8 cellular contexts compared by ENCODE assay signal in genomic region chr17:2029911-2030778, GRCh38. TPM values are rescaled to one million over a fixed set of nuclear protein-coding genes. Genes with fewer than 3 reads are reported as not detected.
DNase-seq lines count a peak whose midpoint lies in the region; ATAC-seq and TF ChIP-seq lines count a peak whose summit lies in the region.

DPH1 (plus strand) TSS chr17:2030153; CDS start chr17:2030170, 17 bp downstream.

- H3K27me3 ChIP-seq in Caco-2 (replicated peaks; ENCODE audit: control insufficient read depth, insufficient read depth, low read length): no peaks in the 10 kb centered on the region
- H3K27me3 ChIP-seq in Panc1 (ENCODE audit: control insufficient read depth, insufficient read depth, low read length): no peaks in the 10 kb centered on the region
- peaks cover 0 to 39% (median 0%) of the 10 kb centered on the region in 4 donors for H3K27me3 ChIP-seq in esophagus squamous epithelium

- H3K9me3 ChIP-seq in Caco-2: no peaks in the 10 kb centered on the region
- H3K9me3 ChIP-seq in Panc1 (ENCODE audit: control insufficient read depth, insufficient read depth, low read depth, low read length): no peaks in the 10 kb centered on the region
- no peaks in the 10 kb centered on the region for H3K9me3 ChIP-seq in esophagus squamous epithelium

- H3K4me3 Mint-ChIP-seq in Caco-2 (ENCODE audit: unreplicated experiment): peak within 1 kb of the TSS; percentile 96
- peak within 1 kb of the TSS; percentile 93 to 98 for H3K4me3 Mint-ChIP-seq in activated T-cell treated with anti-CD3 and anti-CD28 coated beads, Interleukin-2, amount 50 U/mL, for 72 hours
- peak within 1 kb of the TSS; percentile 91 for H3K4me3 Mint-ChIP-seq in stimulated activated effector memory CD8-positive, alpha-beta T cell treated with anti-CD3 and anti-CD28 coated beads, Interleukin-12 subunit alpha, Interleukin-12 subunit beta, amount 100 ng/mL, for 72 hours

- H3K4me1 Mint-ChIP-seq in Caco-2 (ENCODE audit: low read depth, unreplicated experiment): peaks cover 6% of the 10 kb centered on the region
- peaks cover 26% of the 10 kb centered on the region for H3K4me1 Mint-ChIP-seq in activated T-cell treated with anti-CD3 and anti-CD28 coated beads, Interleukin-2, amount 50 U/mL, for 72 hours (ENCODE audit: low read depth)
- peaks cover 17% of the 10 kb centered on the region for H3K4me1 Mint-ChIP-seq in stimulated activated effector memory CD8-positive, alpha-beta T cell treated with anti-CD3 and anti-CD28 coated beads, Interleukin-12 subunit alpha, Interleukin-12 subunit beta, amount 100 ng/mL, for 72 hours

- no TSS peak for BruUV-seq in Caco-2 (replicated peaks; lab: Mats Ljungman, UMichigan)
- BruUV-seq in Panc1 (replicated peaks; lab: Mats Ljungman, UMichigan): no TSS peak

- POLR2A ChIA-PET in Caco-2 (lab: Charles Lee) (interaction anchor here (0.6 kb wide), 1 partner anchor 235 kb away, joined by 4 read pairs; no protein-coding TSS in a partner anchor), Panc1 (lab: Charles Lee) (no interaction called here)

- no peaks in the 10 kb centered on the region for H3K9me3 Mint-ChIP-seq in Caco-2 (ENCODE audit: unreplicated experiment)
- H3K9me3 Mint-ChIP-seq in activated T-cell treated with anti-CD3 and anti-CD28 coated beads, Interleukin-2, amount 50 U/mL, for 72 hours: no peaks in the 10 kb centered on the region
- no peaks in the 10 kb centered on the region for H3K9me3 Mint-ChIP-seq in stimulated activated effector memory CD8-positive, alpha-beta T cell treated with anti-CD3 and anti-CD28 coated beads, Interleukin-12 subunit alpha, Interleukin-12 subunit beta, amount 100 ng/mL, for 72 hours

- CTCF ChIA-PET in Caco-2 (lab: Charles Lee) (interaction anchor here (0.6 to 3.2 kb wide), 3 partner anchors 94 to 968 kb away, joined by 3 to 23 read pairs (median 4); no protein-coding TSS in a partner anchor), Panc1 (lab: Charles Lee) (interaction anchor here (0.7 kb wide), 1 partner anchor 202 kb away, joined by 12 read pairs; no protein-coding TSS in a partner anchor)

- H3K36me3 ChIP-seq in Caco-2 (ENCODE audit: control insufficient read depth, insufficient read depth, low read length): no peaks in the 10 kb centered on the region; the same call in 1 of the 2 replicates
- no peaks in the 10 kb centered on the region; the same call in 1 of the 2 replicates for H3K36me3 ChIP-seq in Panc1 (ENCODE audit: control insufficient read depth, insufficient read depth, low read length)
- peaks cover 5 to 16% (median 6%) of the 10 kb centered on the region in 3 donors for H3K36me3 ChIP-seq in esophagus squamous epithelium

- 0 to 5% methylated on average over 4 to 17 of the region's 59 CpGs for WGBS in esophagus squamous epithelium, 2 donors

- peak in 2 of 4 donors; percentile 39 to 41 for TF ChIP-seq POLR2A in esophagus squamous epithelium (IDR thresholded peaks at IDR 0.05)

- in situ Hi-C loops in KBM-7 (cut with MboI; ENCODE audit: low pct_unique_long_range_greater_than_20kb, low sequenced_read_pairs): loop anchor here (10.0 kb wide), 1 partner anchor 115 kb away; no protein-coding TSS in a partner anchor
- in situ Hi-C loops in Panc1 (cut with HindIII; ENCODE audit: low pct_unique_long_range_greater_than_20kb, low sequenced_read_pairs): no loop called here

- peak; percentile 91 for DNase-seq in Caco-2
- peak; percentile 83 for DNase-seq in KBM-7
- no peak for DNase-seq in Panc1 (ENCODE audit: low read depth, low spot score)
- DNase-seq in activated T-cell treated with anti-CD3 and anti-CD28 coated beads, Interleukin-2, amount 50 U/mL, for 72 hours: peak; percentile 90 to 91
- peak; percentile 46 for DNase-seq in esophagus squamous epithelium (lab: John Stamatoyannopoulos, UW)
- DNase-seq in myocyte (ENCODE audit: low read depth): peak; percentile 90
- DNase-seq in stimulated activated effector memory CD8-positive, alpha-beta T cell treated with anti-CD3 and anti-CD28 coated beads, Interleukin-12 subunit alpha, Interleukin-12 subunit beta, amount 100 ng/mL, for 72 hours (ENCODE audit: low spot score in 2 of 2): peak; percentile 83 to 94

- H3K4me1 ChIP-seq in Caco-2 (peaks cover 7% of the 10 kb centered on the region; the same call in 1 of the 2 replicates), Panc1 (ENCODE audit: control insufficient read depth, insufficient read depth, low read length) (peaks cover 3% of the 10 kb centered on the region; the same call in 1 of the 2 replicates), esophagus squamous epithelium (peaks cover 16 to 47% (median 24%) of the 10 kb centered on the region in 3 donors)

- peak in 1 of 2 experiments; percentile 55 for TF ChIP-seq CTCF in Caco-2 (IDR thresholded peaks at IDR 0.05; ENCODE audit: insufficient read depth in 1 of 2, low read depth in 1 of 2, low read length in 1 of 2, severe bottlenecking in 1 of 2, unreplicated experiment in 1 of 2)
- no peak for TF ChIP-seq CTCF in Panc1 (IDR thresholded peaks at IDR 0.05)
- peak in 3 of 6 experiments; percentile 3 to 48 (median 32) for TF ChIP-seq CTCF in esophagus squamous epithelium (IDR thresholded peaks at IDR 0.05)

- intact Hi-C loops in Caco-2 (cut with micrococcal nuclease; ENCODE audit: unreplicated experiment): loop anchor here (1.0 kb wide), 1 partner anchor 122 kb away; no protein-coding TSS in a partner anchor
- intact Hi-C loops in Panc1 (cut with micrococcal nuclease; ENCODE audit: unreplicated experiment): loop anchor here (2.0 kb wide), 1 partner anchor 121 kb away; no protein-coding TSS in a partner anchor
- intact Hi-C loops in esophagus squamous epithelium (cut with DNase I): loop anchor here (5.0 kb wide), 1 partner anchor 123 kb away; no protein-coding TSS in a partner anchor

- ATAC-seq in GM21515 (IDR thresholded peaks at IDR 0.05; ENCODE audit: unreplicated experiment) (peak; percentile 60), Panc1 (peak; percentile 87)
- ATAC-seq in activated T-cell treated with anti-CD3 and anti-CD28 coated beads, Interleukin-2, amount 50 U/mL, for 72 hours (replicated peaks in 1 of 2): peak; percentile 89
- peak; percentile 91 for ATAC-seq in stimulated activated effector memory CD8-positive, alpha-beta T cell treated with anti-CD3 and anti-CD28 coated beads, Interleukin-12 subunit alpha, Interleukin-12 subunit beta, amount 100 ng/mL, for 72 hours

- H3K27ac ChIP-seq in Panc1 (ENCODE audit: low read length) (peak within 1 kb of the TSS; percentile 75), esophagus squamous epithelium (peak within 1 kb of the TSS; percentile 67 to 85 (median 78))

- H3K27ac Mint-ChIP-seq in Caco-2 (ENCODE audit: unreplicated experiment): peak within 1 kb of the TSS; percentile 73
- peak within 1 kb of the TSS; percentile 68 for H3K27ac Mint-ChIP-seq in activated T-cell treated with anti-CD3 and anti-CD28 coated beads, Interleukin-2, amount 50 U/mL, for 72 hours
- peak within 1 kb of the TSS; percentile 80 for H3K27ac Mint-ChIP-seq in stimulated activated effector memory CD8-positive, alpha-beta T cell treated with anti-CD3 and anti-CD28 coated beads, Interleukin-12 subunit alpha, Interleukin-12 subunit beta, amount 100 ng/mL, for 72 hours

- H3K4me3 ChIP-seq in Caco-2 (ENCODE audit: low read depth, low read length) (peak within 1 kb of the TSS; percentile 91), Panc1 (ENCODE audit: low read depth in 2 of 2, low read length in 2 of 2) (peak within 1 kb of the TSS; percentile 89 to 97), esophagus squamous epithelium (peak within 1 kb of the TSS; percentile 81 to 97 (median 90))

- peaks cover 6% of the 10 kb centered on the region for H3K27me3 Mint-ChIP-seq in Caco-2 (ENCODE audit: insufficient read depth, unreplicated experiment)
- peaks cover 37% of the 10 kb centered on the region for H3K27me3 Mint-ChIP-seq in activated T-cell treated with anti-CD3 and anti-CD28 coated beads, Interleukin-2, amount 50 U/mL, for 72 hours (ENCODE audit: low read depth)

- H3K36me3 Mint-ChIP-seq in Caco-2 (ENCODE audit: insufficient read depth, unreplicated experiment): peaks cover 5% of the 10 kb centered on the region
- peaks cover 0 to 2% of the 10 kb centered on the region in 2 donors for H3K36me3 Mint-ChIP-seq in activated T-cell treated with anti-CD3 and anti-CD28 coated beads, Interleukin-2, amount 50 U/mL, for 72 hours (ENCODE audit: insufficient read depth in 2 of 2)
- H3K36me3 Mint-ChIP-seq in stimulated activated effector memory CD8-positive, alpha-beta T cell treated with anti-CD3 and anti-CD28 coated beads, Interleukin-12 subunit alpha, Interleukin-12 subunit beta, amount 100 ng/mL, for 72 hours: peaks cover 6% of the 10 kb centered on the region

RNA-seq across cellular contexts. Expression of gene DPH1, which starts in this region (rescaled TPM):
- total RNA-seq in Caco-2 (2022): 52.0 and 52.8 TPM in 2 replicates
- 24.3 TPM for total RNA-seq in Panc1 (2021; ENCODE audit: unreplicated experiment)
- 43.5 TPM for polyA plus RNA-seq in Panc1 (2012; ENCODE audit: insufficient read length)
- 10 to 100 TPM; 36.8 to 40.8 TPM for total RNA-seq in activated T-cell treated with anti-CD3 and anti-CD28 coated beads, Interleukin-2, amount 50 U/mL, for 72 hours
- 10 to 100 TPM; 14.9 to 55.7 (median 22.7) TPM for total RNA-seq in esophagus squamous epithelium
- total RNA-seq in myocyte: 36.1 and 39.4 TPM in 2 replicates
- 42.4 TPM for polyA plus RNA-seq in myocyte (2012)
